Comparison of ENCODE assay signal across 1 cellular context in the genomic region with DNA sequence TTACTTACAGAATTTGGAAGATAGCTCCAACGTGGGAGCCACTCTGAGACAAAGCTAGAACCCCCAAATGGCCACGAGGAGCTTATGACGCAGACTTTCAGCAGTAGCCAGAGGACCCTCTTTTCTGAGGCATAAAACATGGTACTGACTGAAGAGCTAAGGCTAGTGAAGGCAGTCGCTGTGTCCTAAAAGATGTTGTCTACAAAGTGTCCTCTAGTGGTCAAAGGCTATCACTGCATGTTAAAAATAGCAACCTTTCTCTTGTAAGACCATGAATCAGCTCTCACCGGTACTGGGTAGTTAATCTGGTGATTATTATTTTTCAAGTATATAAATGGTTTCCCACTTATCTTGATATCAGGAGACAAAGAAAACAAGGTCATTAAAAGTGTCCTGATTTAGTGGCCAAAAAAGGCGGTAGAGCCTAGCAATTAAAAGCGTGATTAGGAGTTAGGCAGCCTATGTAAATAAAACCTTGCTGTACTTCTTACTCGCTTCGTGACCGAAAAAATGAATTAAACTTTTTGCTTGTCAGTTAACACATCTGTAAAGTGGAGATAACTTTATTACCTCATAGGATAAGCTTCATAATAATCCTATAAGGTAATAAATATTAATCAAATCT.
A peak's percentile ranks its signal among the peaks of the same experiment; 100 is the strongest.
TF ChIP-seq lines count a peak whose summit lies in the region.

No MANE protein-coding gene starts in this region.

TF ChIP-seq in HepG2, 621 proteins besides CTCF, POLR2A, EP300 and RAD21 (continued from another document):
- TF ChIP-seq, protein P1, sequence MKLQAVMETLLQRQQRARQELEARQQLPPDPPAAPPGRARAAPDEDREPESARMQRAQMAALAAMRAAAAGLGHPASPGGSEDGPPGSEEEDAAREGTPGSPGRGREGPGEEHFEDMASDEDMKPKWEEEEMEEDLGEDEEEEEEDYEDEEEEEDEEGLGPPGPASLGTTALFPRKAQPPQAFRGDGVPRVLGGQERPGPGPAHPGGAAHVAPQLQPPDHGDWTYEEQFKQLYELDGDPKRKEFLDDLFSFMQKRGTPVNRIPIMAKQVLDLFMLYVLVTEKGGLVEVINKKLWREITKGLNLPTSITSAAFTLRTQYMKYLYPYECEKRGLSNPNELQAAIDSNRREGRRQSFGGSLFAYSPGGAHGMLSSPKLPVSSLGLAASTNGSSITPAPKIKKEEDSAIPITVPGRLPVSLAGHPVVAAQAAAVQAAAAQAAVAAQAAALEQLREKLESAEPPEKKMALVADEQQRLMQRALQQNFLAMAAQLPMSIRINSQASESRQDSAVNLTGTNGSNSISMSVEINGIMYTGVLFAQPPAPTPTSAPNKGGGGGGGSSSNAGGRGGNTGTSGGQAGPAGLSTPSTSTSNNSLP (IDR thresholded peaks at IDR 0.05; ENCODE audit: low read depth, low read length), result no peak
- no peak for TF ChIP-seq SOX13 (IDR thresholded peaks at IDR 0.05)
- TF ChIP-seq SOX13 (CRISPR knock-in tag; conservative IDR thresholded peaks at IDR 0.05 in 1 of 2, IDR thresholded peaks at IDR 0.05 in 1 of 2), result no peak
- TF ChIP-seq, protein P2, sequence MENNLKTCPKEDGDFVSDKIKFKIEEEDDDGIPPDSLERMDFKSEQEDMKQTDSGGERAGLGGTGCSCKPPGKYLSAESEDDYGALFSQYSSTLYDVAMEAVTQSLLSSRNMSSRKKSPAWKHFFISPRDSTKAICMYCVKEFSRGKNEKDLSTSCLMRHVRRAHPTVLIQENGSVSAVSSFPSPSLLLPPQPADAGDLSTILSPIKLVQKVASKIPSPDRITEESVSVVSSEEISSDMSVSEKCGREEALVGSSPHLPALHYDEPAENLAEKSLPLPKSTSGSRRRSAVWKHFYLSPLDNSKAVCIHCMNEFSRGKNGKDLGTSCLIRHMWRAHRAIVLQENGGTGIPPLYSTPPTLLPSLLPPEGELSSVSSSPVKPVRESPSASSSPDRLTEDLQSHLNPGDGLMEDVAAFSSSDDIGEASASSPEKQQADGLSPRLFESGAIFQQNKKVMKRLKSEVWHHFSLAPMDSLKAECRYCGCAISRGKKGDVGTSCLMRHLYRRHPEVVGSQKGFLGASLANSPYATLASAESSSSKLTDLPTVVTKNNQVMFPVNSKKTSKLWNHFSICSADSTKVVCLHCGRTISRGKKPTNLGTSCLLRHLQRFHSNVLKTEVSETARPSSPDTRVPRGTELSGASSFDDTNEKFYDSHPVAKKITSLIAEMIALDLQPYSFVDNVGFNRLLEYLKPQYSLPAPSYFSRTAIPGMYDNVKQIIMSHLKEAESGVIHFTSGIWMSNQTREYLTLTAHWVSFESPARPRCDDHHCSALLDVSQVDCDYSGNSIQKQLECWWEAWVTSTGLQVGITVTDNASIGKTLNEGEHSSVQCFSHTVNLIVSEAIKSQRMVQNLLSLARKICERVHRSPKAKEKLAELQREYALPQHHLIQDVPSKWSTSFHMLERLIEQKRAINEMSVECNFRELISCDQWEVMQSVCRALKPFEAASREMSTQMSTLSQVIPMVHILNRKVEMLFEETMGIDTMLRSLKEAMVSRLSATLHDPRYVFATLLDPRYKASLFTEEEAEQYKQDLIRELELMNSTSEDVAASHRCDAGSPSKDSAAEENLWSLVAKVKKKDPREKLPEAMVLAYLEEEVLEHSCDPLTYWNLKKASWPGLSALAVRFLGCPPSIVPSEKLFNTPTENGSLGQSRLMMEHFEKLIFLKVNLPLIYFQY (CRISPR knock-in tag; IDR thresholded peaks at IDR 0.05; ENCODE audit: borderline replicate concordance), result no peak
- TF ChIP-seq, protein P3, sequence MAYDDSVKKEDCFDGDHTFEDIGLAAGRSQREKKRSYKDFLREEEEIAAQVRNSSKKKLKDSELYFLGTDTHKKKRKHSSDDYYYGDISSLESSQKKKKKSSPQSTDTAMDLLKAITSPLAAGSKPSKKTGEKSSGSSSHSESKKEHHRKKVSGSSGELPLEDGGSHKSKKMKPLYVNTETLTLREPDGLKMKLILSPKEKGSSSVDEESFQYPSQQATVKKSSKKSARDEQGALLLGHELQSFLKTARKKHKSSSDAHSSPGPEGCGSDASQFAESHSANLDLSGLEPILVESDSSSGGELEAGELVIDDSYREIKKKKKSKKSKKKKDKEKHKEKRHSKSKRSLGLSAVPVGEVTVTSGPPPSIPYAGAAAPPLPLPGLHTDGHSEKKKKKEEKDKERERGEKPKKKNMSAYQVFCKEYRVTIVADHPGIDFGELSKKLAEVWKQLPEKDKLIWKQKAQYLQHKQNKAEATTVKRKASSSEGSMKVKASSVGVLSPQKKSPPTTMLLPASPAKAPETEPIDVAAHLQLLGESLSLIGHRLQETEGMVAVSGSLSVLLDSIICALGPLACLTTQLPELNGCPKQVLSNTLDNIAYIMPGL (CRISPR knock-in tag; IDR thresholded peaks at IDR 0.05; ENCODE audit: borderline replicate concordance in 1 of 2, low read depth in 1 of 2), result 0 out of 4 replicates have a peak, but pooled peaks of 1 of the 2 experiments have one; percentile 21
- no peak for TF ChIP-seq MZF1 (CRISPR knock-in tag; IDR thresholded peaks at IDR 0.05; ENCODE audit: borderline replicate concordance)
- TF ChIP-seq SMC3 (IDR thresholded peaks at IDR 0.05; ENCODE audit: low read length), result peak; percentile 77
- peak; percentile 22; the same call in 1 of the 2 replicates for TF ChIP-seq GATAD2A (CRISPR knock-in tag; IDR thresholded peaks at IDR 0.05)
- TF ChIP-seq, protein P4, sequence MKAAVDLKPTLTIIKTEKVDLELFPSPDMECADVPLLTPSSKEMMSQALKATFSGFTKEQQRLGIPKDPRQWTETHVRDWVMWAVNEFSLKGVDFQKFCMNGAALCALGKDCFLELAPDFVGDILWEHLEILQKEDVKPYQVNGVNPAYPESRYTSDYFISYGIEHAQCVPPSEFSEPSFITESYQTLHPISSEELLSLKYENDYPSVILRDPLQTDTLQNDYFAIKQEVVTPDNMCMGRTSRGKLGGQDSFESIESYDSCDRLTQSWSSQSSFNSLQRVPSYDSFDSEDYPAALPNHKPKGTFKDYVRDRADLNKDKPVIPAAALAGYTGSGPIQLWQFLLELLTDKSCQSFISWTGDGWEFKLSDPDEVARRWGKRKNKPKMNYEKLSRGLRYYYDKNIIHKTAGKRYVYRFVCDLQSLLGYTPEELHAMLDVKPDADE (CRISPR knock-in tag; IDR thresholded peaks at IDR 0.05), result no peak
- TF ChIP-seq EHMT2 (IDR thresholded peaks at IDR 0.05; ENCODE audit: borderline replicate concordance, low read depth, low read length), result no peak
- TF ChIP-seq FOXA3 (CRISPR knock-in tag; IDR thresholded peaks at IDR 0.05), result 0 out of 2 replicates have a peak, but pooled peaks have one; percentile 9
- TF ChIP-seq STAG1 (CRISPR knock-in tag; IDR thresholded peaks at IDR 0.05), result peak; percentile 88
- no peak for TF ChIP-seq PHF8 (CRISPR knock-in tag; IDR thresholded peaks at IDR 0.05)
- TF ChIP-seq SSRP1 (CRISPR knock-in tag; IDR thresholded peaks at IDR 0.05), result no peak
- TF ChIP-seq MEF2D (CRISPR knock-in tag; IDR thresholded peaks at IDR 0.05), result peak; percentile 49; the same call in 1 of the 2 replicates
